ENCODE assay signal across 31 cellular contexts in genomic region chr15:77566092-77566491, GRCh38.
"Had no signal": no experiment of that assay in that cellular context is flagged by ENCODE, and none has a peak within 500 bp of the region (broad histone marks: within the 10 kb centered on the region; RNA-seq: fewer than 3 reads in every experiment).

No MANE protein-coding gene starts in this region.

- H3K4me3 ChIP-seq: body of pancreas, cardiac muscle cell, coronary artery, gastrocnemius medialis, hepatocyte, mucosa of descending colon, pancreas, psoas muscle, sigmoid colon, upper lobe of left lung, vagina had no signal

- H3K36me3 Mint-ChIP-seq: natural killer cell treated with Interleukin-12 subunit alpha and Interleukin-12 subunit beta and Interleukin-15 and Interleukin-18, amount 100 ng/mL, for 72 hours; stimulated activated naive B cell treated with anti-CD40 and anti-IgM and Interleukin-4, amounts not matched to agents 10 μg/mL and 1 μg/mL and 100 μg/mL, for 72 hours had no signal

- H3K9me3 ChIP-seq: body of pancreas, gastrocnemius medialis, mucosa of descending colon, pancreas, psoas muscle, sigmoid colon, upper lobe of left lung, vagina had no signal

- H3K9me3 Mint-ChIP-seq: effector memory CD8-positive, alpha-beta T cell; natural killer cell treated with Interleukin-12 subunit alpha and Interleukin-12 subunit beta and Interleukin-15 and Interleukin-18, amount 100 ng/mL, for 72 hours; stimulated activated naive B cell treated with anti-CD40 and anti-IgM and Interleukin-4, amounts not matched to agents 10 μg/mL and 1 μg/mL and 100 μg/mL, for 72 hours; T-helper 1 cell treated with Interleukin-12 subunit alpha and Interleukin-12 subunit beta and Interleukin-4 antibody, amounts not matched to agents 30 μg/mL and 1 μg/mL, for 36 hours had no signal

- H3K4me3 Mint-ChIP-seq: activated CD4-positive, alpha-beta T cell treated with anti-CD3 and anti-CD28 coated beads for 36 hours; activated naive CD8-positive, alpha-beta T cell; effector memory CD8-positive, alpha-beta T cell; natural killer cell treated with Interleukin-12 subunit alpha and Interleukin-12 subunit beta and Interleukin-15 and Interleukin-18, amount 100 ng/mL, for 72 hours; stimulated activated naive B cell treated with anti-CD40 and anti-IgM and Interleukin-4, amounts not matched to agents 10 μg/mL and 1 μg/mL and 100 μg/mL, for 72 hours; T-helper 1 cell treated with Interleukin-12 subunit alpha and Interleukin-12 subunit beta and Interleukin-4 antibody, amounts not matched to agents 30 μg/mL and 1 μg/mL, for 36 hours had no signal

- H3K4me1 Mint-ChIP-seq: activated CD4-positive, alpha-beta T cell treated with anti-CD3 and anti-CD28 coated beads for 36 hours had no signal

- H3K27me3 Mint-ChIP-seq: activated naive CD8-positive, alpha-beta T cell had no signal

- DNase-seq: activated CD4-positive, alpha-beta T cell treated with anti-CD3 and anti-CD28 coated beads for 36 hours; activated CD4-positive, alpha-beta T cell treated with anti-CD3 and anti-CD28 coated beads, Interleukin-2, amount 50 U/mL, for 4 hours; activated CD4-positive, CD25-positive, alpha-beta regulatory T cell; activated CD8-positive, alpha-beta memory T cell treated with anti-CD3 and anti-CD28 coated beads for 24 hours; activated effector memory CD4-positive, alpha-beta T cell treated with Interleukin-2 at 50 U/mL for 16 hours; activated naive CD4-positive, alpha-beta T cell treated with Interleukin-2 at 50 U/mL for 16 hours; body of pancreas; effector memory CD8-positive, alpha-beta T cell; erythroblast; gastrocnemius medialis; islet precursor cell; left cardiac atrium; left ventricle myocardium superior; pancreas; psoas muscle; sigmoid colon; small intestine; stimulated activated CD4-positive, alpha-beta T cell treated with anti-CD3 and anti-CD28 coated beads, Interleukin-4, amount 100 ng/mL, for 4 hours; stimulated activated CD8-positive, alpha-beta memory T cell treated with anti-CD3 and anti-CD28 coated beads, Interleukin-4, amount 100 ng/mL, for 48 hours; stimulated activated naive B cell treated with anti-CD40 and anti-IgM and Interleukin-4, amounts not matched to agents 10 μg/mL and 1 μg/mL and 100 μg/mL, for 72 hours; SW 1271; T1000 had no signal

- H3K27ac ChIP-seq: body of pancreas, cardiac muscle cell, coronary artery, gastrocnemius medialis, hepatocyte, pancreas, psoas muscle, sigmoid colon, upper lobe of left lung, vagina had no signal

- H3K36me3 ChIP-seq: cardiac muscle cell, gastrocnemius medialis, pancreas, sigmoid colon, upper lobe of left lung, vagina had no signal

- H3K27ac Mint-ChIP-seq: activated CD4-positive, alpha-beta T cell treated with anti-CD3 and anti-CD28 coated beads for 36 hours; activated naive CD8-positive, alpha-beta T cell; natural killer cell treated with Interleukin-12 subunit alpha and Interleukin-12 subunit beta and Interleukin-15 and Interleukin-18, amount 100 ng/mL, for 72 hours; stimulated activated naive B cell treated with anti-CD40 and anti-IgM and Interleukin-4, amounts not matched to agents 10 μg/mL and 1 μg/mL and 100 μg/mL, for 72 hours; T-helper 1 cell treated with Interleukin-12 subunit alpha and Interleukin-12 subunit beta and Interleukin-4 antibody, amounts not matched to agents 30 μg/mL and 1 μg/mL, for 36 hours had no signal

- H3K4me1 ChIP-seq: pancreas, psoas muscle had no signal
